Comparison of ENCODE assay signal across 22 cellular contexts in genomic region chr1:83606416-83606955, GRCh38.
"Had no signal": no experiment of that assay in that cellular context is flagged by ENCODE, and none has a peak within 500 bp of the region (broad histone marks: within the 10 kb centered on the region; RNA-seq: fewer than 3 reads in every experiment).

No MANE protein-coding gene starts in this region.

- H3K27ac ChIP-seq: brain microvascular endothelial cell, coronary artery, gastrocnemius medialis had no signal

- DNase-seq: activated CD4-positive, alpha-beta memory T cell treated with anti-CD3 and anti-CD28 coated beads for 36 hours; activated CD4-positive, alpha-beta T cell treated with anti-CD3 and anti-CD28 coated beads for 36 hours; activated CD4-positive, alpha-beta T cell treated with anti-CD3 and anti-CD28 coated beads, Interleukin-2, amount 10 ng/mL, durations not matched to agents 24 days and 14 days; activated CD4-positive, CD25-positive, alpha-beta regulatory T cell; activated CD4-positive, CD25-positive, alpha-beta regulatory T cell treated with anti-CD3 and anti-CD28 coated beads, Interleukin-2, amount 50 U/mL, for 72 hours; activated CD8-positive, alpha-beta memory T cell treated with anti-CD3 and anti-CD28 coated beads, Interleukin-2, amount 10 ng/mL, durations not matched to agents 7 days and 5 days; activated CD8-positive, alpha-beta memory T cell treated with anti-CD3 and anti-CD28 coated beads, Interleukin-2, amount 50 U/mL, for 4 hours; activated CD8-positive, alpha-beta T cell treated with anti-CD3 and anti-CD28 coated beads, Interleukin-2, amount 10 ng/mL, durations not matched to agents 7 days and 5 days; activated effector memory CD4-positive, alpha-beta T cell treated with anti-CD3 and anti-CD28 coated beads, Interleukin-2, amount 50 U/mL, for 16 hours; activated naive CD4-positive, alpha-beta T cell treated with anti-CD3 and anti-CD28 coated beads for 36 hours; activated naive CD8-positive, alpha-beta T cell treated with anti-CD3 and anti-CD28 coated beads for 36 hours; activated naive CD8-positive, alpha-beta T cell treated with anti-CD3 and anti-CD28 coated beads, Interleukin-2, amount 50 U/mL, for 24 hours; activated T-cell treated with anti-CD3 and anti-CD28 coated beads, Interleukin-2, amount 50 U/mL, for 1 hour; activated T-cell treated with anti-CD3 and anti-CD28 coated beads, Interleukin-2, amount 50 U/mL, for 48 hours; brain microvascular endothelial cell; dorsolateral prefrontal cortex; effector memory CD4-positive, alpha-beta T cell; endodermal cell; gastrocnemius medialis; T-helper 2 cell had no signal

- H3K4me3 ChIP-seq: coronary artery, dorsolateral prefrontal cortex, gastrocnemius medialis had no signal

- H3K4me1 ChIP-seq: gastrocnemius medialis had no signal

- H3K36me3 ChIP-seq: brain microvascular endothelial cell, gastrocnemius medialis had no signal

- ATAC-seq: activated CD4-positive, alpha-beta T cell treated with anti-CD3 and anti-CD28 coated beads for 36 hours; activated CD8-positive, alpha-beta memory T cell treated with anti-CD3 and anti-CD28 coated beads, Interleukin-2, amount 10 ng/mL, durations not matched to agents 7 days and 5 days; activated CD8-positive, alpha-beta T cell treated with anti-CD3 and anti-CD28 coated beads, Interleukin-2, amount 10 ng/mL, durations not matched to agents 7 days and 5 days; activated naive CD8-positive, alpha-beta T cell treated with anti-CD3 and anti-CD28 coated beads, Interleukin-2, amount 50 U/mL, for 24 hours; esophagus mucosa; gastrocnemius medialis had no signal

- H3K27me3 ChIP-seq: brain microvascular endothelial cell, dorsolateral prefrontal cortex, gastrocnemius medialis had no signal

- H3K9me3 ChIP-seq: gastrocnemius medialis had no signal
